Comparison of ENCODE assay signal across 20 cellular contexts in genomic region chr19:120443-121135, GRCh38. TPM values are rescaled to one million over a fixed set of nuclear protein-coding genes. Genes with fewer than 3 reads are reported as not detected.
"Had no signal": no experiment of that assay in that cellular context is flagged by ENCODE, and none has a peak within 500 bp of the region (broad histone marks: within the 10 kb centered on the region; RNA-seq: fewer than 3 reads in every experiment).

No MANE protein-coding gene starts in this region.

RNA-seq across cellular contexts. Expression of gene OR4F17, which starts 13.7 kb away (rescaled TPM):
- total RNA-seq: heart right ventricle, hepatocyte, kidney epithelial cell, left ventricle myocardium inferior, lower leg skin, mammary epithelial cell, natural killer cell, occipital lobe, osteocyte, posterior vena cava, psoas muscle, sigmoid colon, spleen, stomach, testis, thyroid gland, transverse colon, ureter, uterus had no signal
- polyA plus RNA-seq: heart right ventricle, hepatocyte, mammary epithelial cell, psoas muscle, sigmoid colon, small intestine, spleen, stomach had no signal
